In genomic region chr20:32574296-32575226, GRCh38 we compare ENCODE assay signal across 8 cellular contexts. TPM values are rescaled to one million over a fixed set of nuclear protein-coding genes. Genes with fewer than 3 reads are reported as not detected.
DNase-seq lines count a peak whose midpoint lies in the region; ATAC-seq, FAIRE-seq and TF ChIP-seq lines count a peak whose summit lies in the region.

No MANE protein-coding gene starts in this region.

- H3K4me3 Mint-ChIP-seq in activated T-cell treated with anti-CD3 and anti-CD28 coated beads, Interleukin-2, amount 50 U/mL, for 24 hours = no peak overlapping the region

- H3K4me3 ChIP-seq in MG63 (no peak overlapping the region), transverse colon (no peak overlapping the region)

- in situ Hi-C loops in transverse colon (cut with MboI; ENCODE audit: low pct_ligation_motif_present in 1 of 4, low pct_unique_long_range_greater_than_20kb in 1 of 4, low sequenced_read_pairs in 3 of 4) = no loop called here

- no peak overlapping the region for H3K27ac ChIP-seq in transverse colon

- no peak for ATAC-seq in GM19397 (IDR thresholded peaks at IDR 0.05; ENCODE audit: unreplicated experiment)

- TF ChIP-seq EP300 in transverse colon (IDR thresholded peaks at IDR 0.05; ENCODE audit: low read depth) = no peak

- no peaks in the 10 kb centered on the region for H3K9me3 ChIP-seq in MG63
- no peaks in the 10 kb centered on the region for H3K9me3 ChIP-seq in transverse colon

- H3K36me3 ChIP-seq in MG63 = no peaks in the 10 kb centered on the region
- no peaks in the 10 kb centered on the region for H3K36me3 ChIP-seq in transverse colon

- H3K27ac Mint-ChIP-seq in activated T-cell treated with anti-CD3 and anti-CD28 coated beads, Interleukin-2, amount 50 U/mL, for 24 hours = no peak overlapping the region

- FAIRE-seq in urothelium cell line (lab: Jason Lieb, UNC) = peak; percentile 27

- H3K27me3 ChIP-seq in MG63 (no peaks in the 10 kb centered on the region), transverse colon (no peaks in the 10 kb centered on the region)

- no peaks in the 10 kb centered on the region for H3K27me3 Mint-ChIP-seq in activated T-cell treated with anti-CD3 and anti-CD28 coated beads, Interleukin-2, amount 50 U/mL, for 24 hours

- intact Hi-C loops in transverse colon (cut with DNase I; ENCODE audit: low total_unique reads) = no loop called here

- DNase-seq in CD1c-positive myeloid dendritic cell (ENCODE audit: extremely low spot score) (peak; percentile 58), MG63 (peak; percentile 65), iPS-NIHi7 (ENCODE audit: extremely low spot score) (peak; percentile 71), urothelium cell line (ENCODE audit: low spot score) (peak; percentile 92), retina (no peak), transverse colon (no peak)
- peak; percentile 73 for DNase-seq in activated T-cell treated with anti-CD3 and anti-CD28 coated beads, Interleukin-2, amount 50 U/mL, for 24 hours

- peaks cover 0 to 10% (median 2%) of the 10 kb centered on the region in 4 donors for H3K4me1 ChIP-seq in transverse colon

- no peaks in the 10 kb centered on the region for H3K36me3 Mint-ChIP-seq in activated T-cell treated with anti-CD3 and anti-CD28 coated beads, Interleukin-2, amount 50 U/mL, for 24 hours (ENCODE audit: low read depth)

- TF ChIP-seq POLR2A in transverse colon (IDR thresholded peaks at IDR 0.05) = no peak

- H3K4me1 Mint-ChIP-seq in activated T-cell treated with anti-CD3 and anti-CD28 coated beads, Interleukin-2, amount 50 U/mL, for 24 hours (ENCODE audit: low read depth) = peaks cover 44% of the 10 kb centered on the region

- H3K9me3 Mint-ChIP-seq in activated T-cell treated with anti-CD3 and anti-CD28 coated beads, Interleukin-2, amount 50 U/mL, for 24 hours = no peaks in the 10 kb centered on the region

- 58 to 77% methylated on average over 3 to 29 of the region's 34 CpGs for WGBS in transverse colon (ENCODE audit: low coverage in 1 of 2), 2 donors

- no peak for TF ChIP-seq CTCF in transverse colon (IDR thresholded peaks at IDR 0.05)

RNA-seq across cellular contexts. Expression of gene NOL4L, which starts 10.6 kb away (rescaled TPM):
- total RNA-seq in MG63 (2014; rRNA removed; shearing (Covaris generic); ENCODE audit: low replicate concordance) = 1.3 and 1.8 TPM in 2 replicates
- total RNA-seq in transverse colon = 100 to 1,000 TPM in 1 of 4 donors, 10 to 100 TPM in 3; 45.6 to 105 (median 85.9) TPM

Comparison
In these comparisons a context has a peak if more than half of its experiments do, and no peak if none do; other contexts are left out.
1. DNase-seq: peak in CD1c-positive myeloid dendritic cell (single experiment), MG63 (single experiment), activated T-cell treated with anti-CD3 and anti-CD28 coated beads, Interleukin-2, amount 50 U/mL, for 24 hours (single experiment), iPS-NIHi7 (single experiment) and urothelium cell line (single experiment); none in retina (single experiment) and transverse colon (single experiment).
2. RNA of gene NOL4L, which starts 10.6 kb away (total RNA-seq): 45.6 to 105 TPM in transverse colon; 1.3 to 1.8 TPM in MG63; every median in the first group is over 10 times any median in the second.